Comparison of ENCODE assay signal across 18 cellular contexts in the genomic region with DNA sequence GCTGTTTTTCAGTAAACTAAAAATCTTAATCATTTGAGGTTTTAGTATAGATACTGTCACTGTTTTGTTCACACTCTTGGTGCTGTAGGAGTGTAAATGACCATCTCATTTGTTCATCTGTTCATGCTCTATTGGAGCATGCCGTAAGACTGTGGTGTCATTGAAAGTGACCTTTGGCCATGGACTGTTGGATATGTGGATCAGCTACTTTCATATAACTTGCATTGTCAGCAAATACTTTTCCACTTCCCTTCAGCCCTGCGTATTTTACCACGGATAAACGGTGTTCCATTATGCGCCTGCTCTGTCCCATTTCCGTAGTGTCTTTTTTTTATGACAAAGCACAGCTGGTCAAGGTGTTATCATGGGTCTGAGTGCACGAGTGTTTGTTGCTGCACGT. TPM values are rescaled to one million over a fixed set of nuclear protein-coding genes. Genes with fewer than 3 reads are reported as not detected.
A peak's percentile ranks its signal among the peaks of the same experiment; 100 is the strongest.
DNase-seq lines count a peak whose midpoint lies in the region; ATAC-seq, FAIRE-seq and TF ChIP-seq lines count a peak whose summit lies in the region.
"Had no signal": no experiment of that assay in that cellular context is flagged by ENCODE, and none has a peak within 500 bp of the region (broad histone marks: within the 10 kb centered on the region; RNA-seq: fewer than 3 reads in every experiment).

No MANE protein-coding gene starts in this region.

- no peaks in the 10 kb centered on the region for H3K9me3 Mint-ChIP-seq in Calu3 (ENCODE audit: low read depth, unreplicated experiment)
- H3K9me3 Mint-ChIP-seq: CD8-positive, alpha-beta T cell had no signal

- TF ChIP-seq POLR2A in H54 (IDR thresholded peaks at IDR 0.05; ENCODE audit: low read depth, low read length) (no peak), K562 (conservative IDR thresholded peaks at IDR 0.05) (no peak), spleen (IDR thresholded peaks at IDR 0.05) (no peak), lower leg skin (IDR thresholded peaks at IDR 0.05) (no peak)

- H3K36me3 ChIP-seq in K562 (ENCODE audit: control insufficient read depth, insufficient read depth, low read length) (peaks cover 15% of the 10 kb centered on the region; the same call in 2 of the 3 replicates), spleen (peaks cover 0 to 31% (median 16%) of the 10 kb centered on the region in 6 donors)

- in situ Hi-C loops in K562 (cut with MboI), result no loop called here

- no peak overlapping the region for H3K4me3 ChIP-seq in K562
- H3K4me3 ChIP-seq in spleen, result no peak overlapping the region
- H3K4me3 ChIP-seq in lower leg skin (ENCODE audit: low read depth, poor library complexity, severe bottlenecking), result no peak overlapping the region

- CTCF ChIA-PET in K562 (lab: Yijun Ruan, JAX; ENCODE audit: low intra/inter-chr PET ratio) (no interaction called here), Calu3 (lab: Charles Lee) (no interaction called here)

- no peaks in the 10 kb centered on the region for H3K9me1 ChIP-seq in K562 (ENCODE audit: control insufficient read depth, insufficient read depth, low read length)

- no peak for TF ChIP-seq CTCF in K562 (IDR thresholded peaks at IDR 0.05 in 2 of 3, conservative IDR thresholded peaks at IDR 0.05 in 1 of 3; ENCODE audit: insufficient read depth in 2 of 3, low read depth in 1 of 3, low read length in 3 of 3)
- no peak for TF ChIP-seq CTCF in spleen (IDR thresholded peaks at IDR 0.05 in 8 of 11, conservative IDR thresholded peaks at IDR 0.05 in 3 of 11)
- TF ChIP-seq CTCF in lower leg skin (IDR thresholded peaks at IDR 0.05), result peak in 1 of 3 donors; percentile 2
- no peak for TF ChIP-seq CTCF in Calu3 (IDR thresholded peaks at IDR 0.05; ENCODE audit: unreplicated experiment)

- no peak overlapping the region for H3K27ac Mint-ChIP-seq in Calu3 (ENCODE audit: unreplicated experiment)
- H3K27ac Mint-ChIP-seq: CD8-positive, alpha-beta T cell had no signal

- ATAC-seq in K562 (no peak), left lobe of liver (peak; percentile 53)
- ATAC-seq: CD8-positive, alpha-beta T cell; HCT116 had no signal

- H3K27ac ChIP-seq in K562 (ENCODE audit: extremely low read depth, low read depth, low read length) (no peak overlapping the region), spleen (peak overlapping the region in 6 of 8 donors; percentile 1 to 70 (median 38))

- no peak for TF ChIP-seq EP300 in K562 (IDR thresholded peaks at IDR 0.05; ENCODE audit: low read length)

- no peak overlapping the region for H3K9ac ChIP-seq in K562 (ENCODE audit: insufficient read depth in 1 of 2, low read depth in 2 of 2, low read length in 2 of 2)

- no peaks in the 10 kb centered on the region for H3K4me1 ChIP-seq in K562 (replicated peaks in 1 of 2; ENCODE audit: control insufficient read depth in 2 of 2, insufficient read depth in 2 of 2, low read length in 2 of 2)
- H3K4me1 ChIP-seq in spleen, result peaks cover 0 to 20% (median 5%) of the 10 kb centered on the region in 6 donors

- peak; percentile 36 for FAIRE-seq in H54 (lab: Jason Lieb, UNC)
- no peak for FAIRE-seq in K562 (lab: Jason Lieb, UNC)
- FAIRE-seq: GM18507 had no signal

- DNase-seq in H54 (ENCODE audit: insufficient read length, low spot score) (no peak), K562 (ENCODE audit: extremely low read depth in 1 of 4, low spot score in 3 of 4) (no peak), left lobe of liver (ENCODE audit: low spot score) (no peak), spleen (no peak), Ammon's horn (ENCODE audit: low spot score) (no peak), middle frontal gyrus (ENCODE audit: extremely low spot score, low spot score) (no peak), lower leg skin (ENCODE audit: low spot score in 2 of 2) (no peak), Calu3 (no peak)
- DNase-seq: CD8-positive, alpha-beta T cell; DMS 273 treated with DMSO at 0.1 percent for 48 hours; Kasumi-1; NCI-H1417 treated with DMSO at 0.1 percent for 48 hours; NCI-H2029; NCI-H2171 treated with DMSO at 0.1 percent for 48 hours; NCI-H82; SHP77 had no signal

- no peaks in the 10 kb centered on the region for H3K27me3 Mint-ChIP-seq in Calu3 (ENCODE audit: unreplicated experiment)

- H3K36me3 Mint-ChIP-seq in Calu3 (ENCODE audit: insufficient read depth, unreplicated experiment), result peaks cover 6% of the 10 kb centered on the region

- BruUV-seq in K562 (replicated peaks; lab: Mats Ljungman, UMichigan), result no TSS peak
- no TSS peak for BruUV-seq in Calu3 (replicated peaks; lab: Mats Ljungman, UMichigan)

- intact Hi-C loops in K562 (cut with micrococcal nuclease) (loop anchor here (5.0 kb wide), 1 partner anchor 228 kb away; no protein-coding TSS in a partner anchor), spleen (cut with DNase I; ENCODE audit: low total_unique reads) (no loop called here), lower leg skin (cut with DNase I; ENCODE audit: low total_unique reads) (loop anchor here (10.0 kb wide), 1 partner anchor 130 kb away; a partner anchor contains a TSS), Calu3 (cut with micrococcal nuclease; ENCODE audit: unreplicated experiment) (loop anchor here (5.0 kb wide), 1 partner anchor 107 kb away; a partner anchor contains a TSS)

- H3K79me2 ChIP-seq in K562 (ENCODE audit: control insufficient read depth, insufficient read depth, low read length), result no peaks in the 10 kb centered on the region

- no peaks in the 10 kb centered on the region for H4K20me1 ChIP-seq in K562 (replicated peaks; ENCODE audit: control insufficient read depth, insufficient read depth, low read length)

- WGBS in K562 (ENCODE audit: insufficient coverage, low coverage, missing lambda C conversion rate), result 54% methylated on average over 8 of the region's 8 CpGs
- 57 to 71% (median 59%) methylated on average over 8 of the region's 8 CpGs for WGBS in spleen, 5 donors
- 79 to 82% methylated on average over 8 of the region's 8 CpGs for WGBS in lower leg skin, 2 donors

- POLR2A ChIA-PET in K562 (lab: Yijun Ruan, JAX), result no interaction called here

- H3K9me3 ChIP-seq in K562 (replicated peaks; ENCODE audit: control insufficient read depth, insufficient read depth, low read depth, low read length) (no peaks in the 10 kb centered on the region), spleen (no peaks in the 10 kb centered on the region)

- no peak for TF ChIP-seq RAD21 in K562 (CRISPR knock-in tag; conservative IDR thresholded peaks at IDR 0.05 in 1 of 2, IDR thresholded peaks at IDR 0.05 in 1 of 2)

- H3K4me1 Mint-ChIP-seq in Calu3 (ENCODE audit: low read depth, unreplicated experiment), result no peaks in the 10 kb centered on the region

- H3K27me3 ChIP-seq in K562 (ENCODE audit: control insufficient read depth in 2 of 2, insufficient read depth in 2 of 2, low read length in 2 of 2) (no peaks in the 10 kb centered on the region), spleen (replicated peaks in 1 of 7) (no peaks in the 10 kb centered on the region)

- H2AFZ ChIP-seq in K562 (ENCODE audit: low read depth, low read length), result no peak overlapping the region

- no peak overlapping the region for H3K4me2 ChIP-seq in K562 (ENCODE audit: insufficient read depth, low read length)

- H3K4me3 Mint-ChIP-seq in Calu3 (ENCODE audit: low read depth, unreplicated experiment), result no peak overlapping the region
- H3K4me3 Mint-ChIP-seq: CD8-positive, alpha-beta T cell had no signal

TF ChIP-seq in K562, 482 proteins besides CTCF, POLR2A, EP300 and RAD21 (continues in another document):
- TF ChIP-seq ZNF324 (CRISPR knock-in tag; IDR thresholded peaks at IDR 0.05) (no peak), ELF4 (CRISPR knock-in tag; IDR thresholded peaks at IDR 0.05) (no peak), NFATC3 (IDR thresholded peaks at IDR 0.05) (no peak), DNMT1 (IDR thresholded peaks at IDR 0.05) (no peak), MAFF (IDR thresholded peaks at IDR 0.05; ENCODE audit: low read length) (peak; percentile 92), NR4A1 (CRISPR knock-in tag; IDR thresholded peaks at IDR 0.05) (no peak), NR4A1 (tag; IDR thresholded peaks at IDR 0.05) (no peak), C11orf30 (IDR thresholded peaks at IDR 0.05; ENCODE audit: low read depth) (peak; percentile 89), PHTF2 (CRISPR knock-in tag; IDR thresholded peaks at IDR 0.05) (no peak), NCOA2 (IDR thresholded peaks at IDR 0.05; ENCODE audit: partially characterized antibody in 2 of 2) (no peak), TEAD2 (tag; IDR thresholded peaks at IDR 0.05) (no peak), ZNF282 (CRISPR knock-in tag; IDR thresholded peaks at IDR 0.05) (no peak), HDAC2 (IDR thresholded peaks at IDR 0.05) (no peak), ZNF76 (CRISPR knock-in tag; IDR thresholded peaks at IDR 0.05; ENCODE audit: borderline replicate concordance) (no peak), CCNT2 (IDR thresholded peaks at IDR 0.05; ENCODE audit: borderline replicate concordance, extremely low read depth, insufficient read length, low read depth, low read length) (no peak), SAFB2 (IDR thresholded peaks at IDR 0.05; ENCODE audit: borderline replicate concordance, low read depth, low read length, severe bottlenecking) (no peak), MYC (IDR thresholded peaks at IDR 0.05; ENCODE audit: low read depth, low read length) (no peak), MYC (CRISPR knock-in tag; IDR thresholded peaks at IDR 0.05; ENCODE audit: borderline replicate concordance, low read depth) (no peak)

RNA-seq across cellular contexts. Expression of a gene that starts 32.6 kb away (rescaled TPM):
- total RNA-seq in K562 (2011; cell fraction: chromatin; rRNA removed; ENCODE audit: low replicate concordance), result 92.0 and 190 TPM in 2 replicates
- total RNA-seq in K562 (2011; cell fraction: nucleolus; rRNA removed), result 43.0 and 53.3 TPM in 2 replicates
- 79.2 and 121 TPM in 2 replicates for total RNA-seq in K562 (2011; cell fraction: nucleoplasm; rRNA removed)
- 35.8 and 38.4 TPM in 2 replicates for total RNA-seq in K562 (2014; rRNA removed)
- total RNA-seq in K562 (2014; rRNA removed; fragmentation: Illumina TruSeq; extraction: Trizol), result 59.7 and 66.2 TPM in 2 replicates
- total RNA-seq in K562 (2015; rRNA removed; fragmentation: Illumina TruSeq; extraction: Trizol), result 51.1 and 54.4 TPM in 2 replicates
- total RNA-seq in K562 (2021), result 41.4 and 41.7 TPM in 2 replicates
- 45.1 and 48.8 TPM in 2 replicates for polyA plus RNA-seq in K562 (2011; rRNA removed)
- polyA plus RNA-seq in K562 (2011; cell fraction: cytosol; rRNA removed), result 11.2 and 19.8 TPM in 2 replicates
- 45.3 and 60.0 TPM in 2 replicates for polyA plus RNA-seq in K562 (2011; cell fraction: nucleus; rRNA removed)
- 17.8 and 21.4 TPM in 2 replicates for polyA plus RNA-seq in K562 (2012)
- polyA plus RNA-seq in K562 (2014; fragmentation: Illumina TruSeq; extraction: Trizol), result 23.8 and 26.0 TPM in 2 replicates
- 10 to 100 TPM; 18.3 to 24.8 TPM for polyA plus RNA-seq in K562 (2014; fragmentation: Nextera tagmentation; extraction: Ambion mirVana)
- 28.1 and 30.7 TPM in 2 replicates for polyA plus RNA-seq in K562 (2014; rRNA removed)
- polyA minus RNA-seq in K562 (2011; rRNA and poly(A)+ RNA removed), result 142 and 156 TPM in 2 replicates
- polyA minus RNA-seq in K562 (2011; cell fraction: cytosol; rRNA and poly(A)+ RNA removed), result 63.5 and 63.9 TPM in 2 replicates
- polyA minus RNA-seq in K562 (2011; cell fraction: nucleus; rRNA and poly(A)+ RNA removed), result 24.9 and 55.4 TPM in 2 replicates
- 12.2 TPM for total RNA-seq in left lobe of liver
- 10 to 100 TPM; 41.7 to 59.6 (median 52.5) TPM for total RNA-seq in spleen
- 1 to 10 TPM; 5.0 to 8.7 (median 5.5) TPM for polyA plus RNA-seq in spleen
- 10 to 100 TPM; 25.2 to 32.5 (median 28.7) TPM for total RNA-seq in lower leg skin
- total RNA-seq in Calu3 (2022), result 34.0 and 35.2 TPM in 2 replicates
